9 cellular contexts compared by ENCODE assay signal in the genomic region with DNA sequence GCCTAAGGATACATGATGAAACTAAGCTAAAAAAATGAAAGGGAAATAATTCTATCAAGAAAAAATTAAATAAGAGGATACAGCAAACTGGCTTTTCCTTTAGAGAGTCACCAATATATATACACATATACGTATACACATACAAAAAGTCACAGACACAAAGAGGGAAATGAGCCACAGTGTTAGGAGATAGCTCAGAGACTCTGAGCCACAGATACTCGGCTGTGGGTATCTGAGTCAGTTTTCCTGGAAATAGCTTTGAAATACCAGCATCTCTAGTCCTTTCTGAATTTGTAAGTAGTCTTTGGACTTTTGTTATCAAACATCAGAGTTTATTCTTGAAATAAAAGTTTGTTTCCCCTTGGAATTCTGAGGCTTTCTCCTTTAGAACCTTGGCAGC.
"Had no signal": no experiment of that assay in that cellular context is flagged by ENCODE, and none has a peak within 500 bp of the region (broad histone marks: within the 10 kb centered on the region; RNA-seq: fewer than 3 reads in every experiment).

No MANE protein-coding gene starts in this region.

- H3K27me3 Mint-ChIP-seq: dendritic cell treated with granulocyte-macrophage colony-stimulating factor and Interleukin-4, amounts not matched to agents 40 ng/mL and 50 ng/mL, for 4 days had no signal

- ATAC-seq: effector memory CD8-positive, alpha-beta T cell had no signal

- H3K27ac Mint-ChIP-seq: activated naive CD4-positive, alpha-beta T cell treated with anti-CD3 and anti-CD28 coated beads for 36 hours; effector memory CD8-positive, alpha-beta T cell; mesothelial cell of epicardium had no signal

- H3K36me3 Mint-ChIP-seq: mesothelial cell of epicardium had no signal

- H3K27ac ChIP-seq: epithelial cell of prostate had no signal

- DNase-seq: activated naive CD4-positive, alpha-beta T cell treated with anti-CD3 and anti-CD28 coated beads for 36 hours; anterior cingulate cortex; cerebellar nuclear complex; effector memory CD8-positive, alpha-beta T cell; retina; stimulated activated CD4-positive, alpha-beta T cell treated with anti-CD3 and anti-CD28 coated beads, Interleukin-15, amount 100 ng/mL, for 24 hours had no signal

- H3K4me3 Mint-ChIP-seq: activated naive CD4-positive, alpha-beta T cell treated with anti-CD3 and anti-CD28 coated beads for 36 hours; dendritic cell treated with granulocyte-macrophage colony-stimulating factor and Interleukin-4, amounts not matched to agents 40 ng/mL and 50 ng/mL, for 4 days; effector memory CD8-positive, alpha-beta T cell; mesothelial cell of epicardium had no signal

- H3K4me1 Mint-ChIP-seq: mesothelial cell of epicardium had no signal
